Comparison of ENCODE assay signal across 1 cellular context in genomic region chr17:28725166-28725659, GRCh38.
TF ChIP-seq lines count a peak whose summit lies in the region.

No MANE protein-coding gene starts in this region.

TF ChIP-seq in GM23338, 12 proteins besides CTCF, POLR2A, EP300 and RAD21 (continued from another document):
- TF ChIP-seq ZNF462 (CRISPR knock-in tag; IDR thresholded peaks at IDR 0.05) = no peak
- TF ChIP-seq, protein P1, sequence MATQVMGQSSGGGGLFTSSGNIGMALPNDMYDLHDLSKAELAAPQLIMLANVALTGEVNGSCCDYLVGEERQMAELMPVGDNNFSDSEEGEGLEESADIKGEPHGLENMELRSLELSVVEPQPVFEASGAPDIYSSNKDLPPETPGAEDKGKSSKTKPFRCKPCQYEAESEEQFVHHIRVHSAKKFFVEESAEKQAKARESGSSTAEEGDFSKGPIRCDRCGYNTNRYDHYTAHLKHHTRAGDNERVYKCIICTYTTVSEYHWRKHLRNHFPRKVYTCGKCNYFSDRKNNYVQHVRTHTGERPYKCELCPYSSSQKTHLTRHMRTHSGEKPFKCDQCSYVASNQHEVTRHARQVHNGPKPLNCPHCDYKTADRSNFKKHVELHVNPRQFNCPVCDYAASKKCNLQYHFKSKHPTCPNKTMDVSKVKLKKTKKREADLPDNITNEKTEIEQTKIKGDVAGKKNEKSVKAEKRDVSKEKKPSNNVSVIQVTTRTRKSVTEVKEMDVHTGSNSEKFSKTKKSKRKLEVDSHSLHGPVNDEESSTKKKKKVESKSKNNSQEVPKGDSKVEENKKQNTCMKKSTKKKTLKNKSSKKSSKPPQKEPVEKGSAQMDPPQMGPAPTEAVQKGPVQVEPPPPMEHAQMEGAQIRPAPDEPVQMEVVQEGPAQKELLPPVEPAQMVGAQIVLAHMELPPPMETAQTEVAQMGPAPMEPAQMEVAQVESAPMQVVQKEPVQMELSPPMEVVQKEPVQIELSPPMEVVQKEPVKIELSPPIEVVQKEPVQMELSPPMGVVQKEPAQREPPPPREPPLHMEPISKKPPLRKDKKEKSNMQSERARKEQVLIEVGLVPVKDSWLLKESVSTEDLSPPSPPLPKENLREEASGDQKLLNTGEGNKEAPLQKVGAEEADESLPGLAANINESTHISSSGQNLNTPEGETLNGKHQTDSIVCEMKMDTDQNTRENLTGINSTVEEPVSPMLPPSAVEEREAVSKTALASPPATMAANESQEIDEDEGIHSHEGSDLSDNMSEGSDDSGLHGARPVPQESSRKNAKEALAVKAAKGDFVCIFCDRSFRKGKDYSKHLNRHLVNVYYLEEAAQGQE (IDR thresholded peaks at IDR 0.05; ENCODE audit: unreplicated experiment) = peak; percentile 13
